ENCODE assay signal across 22 cellular contexts in genomic region chr6:144339859-144340452, GRCh38. TPM values are rescaled to one million over a fixed set of nuclear protein-coding genes. Genes with fewer than 3 reads are reported as not detected.
A peak's percentile ranks its signal among the peaks of the same experiment; 100 is the strongest.
DNase-seq lines count a peak whose midpoint lies in the region; ATAC-seq and TF ChIP-seq lines count a peak whose summit lies in the region.
"Had no signal": no experiment of that assay in that cellular context is flagged by ENCODE, and none has a peak within 500 bp of the region (broad histone marks: within the 10 kb centered on the region; RNA-seq: fewer than 3 reads in every experiment).

No MANE protein-coding gene starts in this region.

- H3K27ac ChIP-seq in right cardiac atrium (ENCODE audit: low read length), result no peak overlapping the region
- peak overlapping the region; percentile 11 to 45 for H3K27ac ChIP-seq in esophagus (ENCODE audit: low read depth in 2 of 2, low read length in 1 of 2)
- H3K27ac ChIP-seq in neutrophil, result peak overlapping the region; percentile 58
- H3K27ac ChIP-seq in uterus, result peak overlapping the region; percentile 63 to 65

- ATAC-seq in Right ventricle myocardium superior (ENCODE audit: poor library complexity), result peak; percentile 7
- ATAC-seq in right cardiac atrium, result no peak
- ATAC-seq in GM21526 (IDR thresholded peaks at IDR 0.05; ENCODE audit: low FRiP score, unreplicated experiment), result no peak
- ATAC-seq: CD8-positive, alpha-beta T cell had no signal

- no peaks in the 10 kb centered on the region for H3K36me3 ChIP-seq in esophagus (ENCODE audit: control insufficient read depth in 2 of 2, insufficient read depth in 2 of 2, low read length in 1 of 2)
- H3K36me3 ChIP-seq in neutrophil, result no peaks in the 10 kb centered on the region
- no peaks in the 10 kb centered on the region for H3K36me3 ChIP-seq in uterus
- H3K36me3 ChIP-seq: MG63 had no signal

- H3K4me3 ChIP-seq in right cardiac atrium (ENCODE audit: low read length) (no peak overlapping the region), esophagus (ENCODE audit: low read depth in 1 of 2, low read length in 2 of 2) (no peak overlapping the region), neutrophil (ENCODE audit: low read depth in 1 of 2, low read length in 1 of 2) (no peak overlapping the region), uterus (no peak overlapping the region)
- H3K4me3 ChIP-seq: MG63 had no signal

- WGBS in right cardiac atrium, result 95% methylated on average over 12 of the region's 12 CpGs
- 78 to 80% methylated on average over 12 of the region's 12 CpGs for WGBS in esophagus, 2 donors

- H3K9me3 ChIP-seq in right cardiac atrium (ENCODE audit: control insufficient read depth, low read length) (no peaks in the 10 kb centered on the region), esophagus (ENCODE audit: control insufficient read depth in 2 of 2, insufficient read depth in 1 of 2, low read depth in 1 of 2, low read length in 1 of 2) (no peaks in the 10 kb centered on the region), neutrophil (no peaks in the 10 kb centered on the region), uterus (no peaks in the 10 kb centered on the region)
- H3K9me3 ChIP-seq: MG63 had no signal

- TF ChIP-seq CTCF in neutrophil (IDR thresholded peaks at IDR 0.05), result no peak
- no peak for TF ChIP-seq CTCF in uterus (IDR thresholded peaks at IDR 0.05)

- no peak for DNase-seq in Right ventricle myocardium superior
- DNase-seq in right cardiac atrium, result no peak
- DNase-seq in uterus, result no peak
- no peak for DNase-seq in foreskin melanocyte
- no peak for DNase-seq in erythroblast (lab: John Stamatoyannopoulos, UW)
- DNase-seq: activated CD4-positive, alpha-beta T cell treated with anti-CD3 and anti-CD28 coated beads, Interleukin-2, amount 10 ng/mL, durations not matched to agents 24 days and 14 days; activated CD8-positive, alpha-beta memory T cell treated with anti-CD3 and anti-CD28 coated beads, Interleukin-2, amount 50 U/mL, for 48 hours; activated effector memory CD4-positive, alpha-beta T cell treated with anti-CD3 and anti-CD28 coated beads, Interleukin-2, amount 50 U/mL, for 16 hours; CD8-positive, alpha-beta T cell; DMS79 treated with DMSO at 0.1 percent for 48 hours; effector memory CD4-positive, alpha-beta T cell; GOT3; left cardiac atrium; MG63; NCI-H1694 treated with DMSO at 0.1 percent for 48 hours; NCI-H446; NK-92 treated with Interleukin-12 subunit alpha and Interleukin-12 subunit beta, amount 100 ng/mL, for 24 hours; stimulated activated CD4-positive, alpha-beta T cell treated with anti-CD3 and anti-CD28 coated beads, Interleukin-4, amount 100 ng/mL, for 1 hour; SW 1271 had no signal

- no peaks in the 10 kb centered on the region for H3K27me3 ChIP-seq in right cardiac atrium (ENCODE audit: control insufficient read depth, insufficient read depth)
- H3K27me3 ChIP-seq in esophagus (ENCODE audit: control insufficient read depth in 1 of 2, insufficient read depth in 2 of 2, low read length in 2 of 2), result no peaks in the 10 kb centered on the region
- no peaks in the 10 kb centered on the region for H3K27me3 ChIP-seq in neutrophil
- no peaks in the 10 kb centered on the region for H3K27me3 ChIP-seq in uterus
- H3K27me3 ChIP-seq: MG63 had no signal

- TF ChIP-seq POLR2A in uterus (IDR thresholded peaks at IDR 0.05) (no peak), erythroblast (IDR thresholded peaks at IDR 0.05; ENCODE audit: low read length) (no peak)

- intact Hi-C loops in Right ventricle myocardium superior (cut with DNase I), result loop anchor here (5.0 kb wide), 1 partner anchor 38 kb away; no protein-coding TSS in a partner anchor
- intact Hi-C loops in right cardiac atrium (cut with DNase I), result no loop called here
- intact Hi-C loops in uterus (cut with DNase I; ENCODE audit: low total_unique reads), result no loop called here

- H3K4me1 ChIP-seq in right cardiac atrium (ENCODE audit: control insufficient read depth, insufficient read depth, low read length), result peaks cover 15% of the 10 kb centered on the region
- H3K4me1 ChIP-seq in esophagus (ENCODE audit: control insufficient read depth in 2 of 2, insufficient read depth in 2 of 2, low read length in 1 of 2), result peaks cover 4 to 13% of the 10 kb centered on the region in 2 donors
- peaks cover 44 to 66% of the 10 kb centered on the region in 2 experiments for H3K4me1 ChIP-seq in neutrophil (ENCODE audit: control insufficient read depth in 1 of 2, insufficient read depth in 1 of 2, low read depth in 1 of 2, low read length in 1 of 2)
- peaks cover 8 to 11% of the 10 kb centered on the region in 2 donors for H3K4me1 ChIP-seq in uterus

RNA-seq across cellular contexts. Expression of gene UTRN, which starts 54.8 kb away (rescaled TPM):
- total RNA-seq in Right ventricle myocardium superior, result 65.8 TPM
- total RNA-seq in right cardiac atrium, result 10 to 100 TPM; 55.5 to 70.5 (median 68.5) TPM
- polyA plus RNA-seq in right cardiac atrium, result 11.5 TPM
- 1 to 10 TPM; 9.3 to 9.8 TPM for polyA plus RNA-seq in esophagus
- 100 to 1,000 TPM in 3 of 4 donors, 10 to 100 TPM in 1; 86.8 to 336 (median 231) TPM for total RNA-seq in uterus
